ENCODE assay signal across 17 cellular contexts in genomic region chrX:71676068-71676795, GRCh38. TPM values are rescaled to one million over a fixed set of nuclear protein-coding genes. Genes with fewer than 3 reads are reported as not detected.
"Had no signal": no experiment of that assay in that cellular context is flagged by ENCODE, and none has a peak within 500 bp of the region (broad histone marks: within the 10 kb centered on the region; RNA-seq: fewer than 3 reads in every experiment).

No MANE protein-coding gene starts in this region.

RNA-seq across cellular contexts. Expression of gene CXorf49, which starts 41.9 kb away (rescaled TPM):
- total RNA-seq: activated CD4-positive, alpha-beta memory T cell treated with anti-CD3 and anti-CD28 coated beads, Interleukin-2, amount 10 ng/mL, durations not matched to agents 7 days and 5 days; activated CD4-positive, alpha-beta T cell treated with anti-CD3 and anti-CD28 coated beads for 36 hours; activated CD4-positive, alpha-beta T cell treated with anti-CD3 and anti-CD28 coated beads, Interleukin-2, amount 10 ng/mL, durations not matched to agents 7 days and 5 days; activated naive CD4-positive, alpha-beta T cell treated with anti-CD3 and anti-CD28 coated beads, Interleukin-2, amount 50 U/mL, for 72 hours; activated naive CD8-positive, alpha-beta T cell treated with anti-CD3 and anti-CD28 coated beads, Interleukin-2, amount 10 ng/mL, durations not matched to agents 7 days and 5 days; activated T-helper 1 cell treated with anti-CD3 and anti-CD28 coated beads, Interleukin-12 subunit alpha, Interleukin-12 subunit beta, Interleukin-2, Interleukin-4 antibody, amounts not matched to agents 30 ng/mL and 10 ng/mL and 1 ng/mL, durations not matched to agents 14 hours and 24 hours and 36 hours; activated T-helper 2 cell treated with anti-CD3 and anti-CD28 coated beads, Interferon-gamma antibody, Interleukin-2, Interleukin-4, amounts not matched to agents 10 μg/mL and 5 μg/mL and 100 μg/mL, durations not matched to agents 14 hours and 24 hours and 36 hours; astrocyte; bronchial epithelial cell; colonic mucosa; dermis microvascular lymphatic vessel endothelial cell; endothelial cell of umbilical vein; esophagus squamous epithelium; fibroblast of lung; fibroblast of villous mesenchyme; gastroesophageal sphincter; T-helper 1 cell treated with Interleukin-12 subunit alpha and Interleukin-12 subunit beta and Interleukin-4 antibody, amounts not matched to agents 30 ng/mL and 1 ng/mL, for 36 hours had no signal

RNA-seq across cellular contexts. Expression of gene CXCR3, which starts 57.9 kb away (rescaled TPM):
- total RNA-seq: astrocyte, bronchial epithelial cell, dermis microvascular lymphatic vessel endothelial cell, endothelial cell of umbilical vein, fibroblast of lung, fibroblast of villous mesenchyme had no signal
